Comparison of ENCODE assay signal across 8 cellular contexts in genomic region chr7:113289140-113289740, GRCh38.
A peak's percentile ranks its signal among the peaks of the same experiment; 100 is the strongest.
DNase-seq lines count a peak whose midpoint lies in the region; ATAC-seq and TF ChIP-seq lines count a peak whose summit lies in the region.

No MANE protein-coding gene starts in this region.

- H2AFZ ChIP-seq in DND-41 (ENCODE audit: low read depth, low read length) (no peak overlapping the region), Karpas-422 (ENCODE audit: low read length) (no peak overlapping the region)

- no peak for DNase-seq in DND-41
- peak; percentile 77 for DNase-seq in Karpas-422
- DNase-seq in WERI-Rb-1: peak; percentile 48
- DNase-seq in left colon: no peak
- no peak for DNase-seq in NCI-H2196 treated with DMSO at 0.1 percent for 48 hours (lab: John Stamatoyannopoulos, UW; ENCODE audit: unreplicated experiment)
- DNase-seq in activated CD4-positive, alpha-beta T cell treated with anti-CD3 and anti-CD28 coated beads, Interleukin-2, amount 50 U/mL, for 4 hours: no peak
- DNase-seq in lower lobe of right lung: no peak

- H3K9me3 ChIP-seq in DND-41 (ENCODE audit: insufficient read depth, low read length, severe bottlenecking) (no peaks in the 10 kb centered on the region), Karpas-422 (ENCODE audit: low read length) (no peaks in the 10 kb centered on the region), WERI-Rb-1 (ENCODE audit: severe bottlenecking) (no peaks in the 10 kb centered on the region), lower lobe of right lung (no peaks in the 10 kb centered on the region)

- H3K36me3 ChIP-seq in DND-41 (ENCODE audit: insufficient read depth, low read length): no peaks in the 10 kb centered on the region
- H3K36me3 ChIP-seq in Karpas-422 (ENCODE audit: insufficient read depth, low read length): no peaks in the 10 kb centered on the region
- no peaks in the 10 kb centered on the region for H3K36me3 ChIP-seq in WERI-Rb-1
- no peaks in the 10 kb centered on the region for H3K36me3 ChIP-seq in lower lobe of right lung

- no peak overlapping the region for H3K9ac ChIP-seq in DND-41 (ENCODE audit: low read depth, low read length)
- no peak overlapping the region for H3K9ac ChIP-seq in Karpas-422 (ENCODE audit: low read length)

- no peaks in the 10 kb centered on the region for H3K27me3 ChIP-seq in DND-41 (ENCODE audit: insufficient read depth, low read length, poor library complexity)
- no peaks in the 10 kb centered on the region for H3K27me3 ChIP-seq in Karpas-422 (ENCODE audit: low read length)
- no peaks in the 10 kb centered on the region for H3K27me3 ChIP-seq in WERI-Rb-1 (ENCODE audit: insufficient read depth, low read depth, severe bottlenecking)
- H3K27me3 ChIP-seq in lower lobe of right lung (ENCODE audit: low read depth): no peaks in the 10 kb centered on the region

- H3K27ac ChIP-seq in DND-41 (ENCODE audit: low read length) (no peak overlapping the region), Karpas-422 (ENCODE audit: low read length) (no peak overlapping the region), WERI-Rb-1 (no peak overlapping the region), lower lobe of right lung (no peak overlapping the region)

- intact Hi-C loops in left colon (cut with DNase I, micrococcal nuclease) (no loop called here), lower lobe of right lung (cut with DNase I) (no loop called here)

- ATAC-seq in DND-41 (ENCODE audit: insufficient read depth, low read depth) (no peak; the same call in 2 of the 3 replicates), GM21360 (IDR thresholded peaks at IDR 0.05; ENCODE audit: unreplicated experiment) (peak; percentile 73), left colon (peak; percentile 38), lower lobe of right lung (no peak)

- TF ChIP-seq CTCF in DND-41 (IDR thresholded peaks at IDR 0.05; ENCODE audit: borderline replicate concordance, extremely low read depth, low read length, poor library complexity, severe bottlenecking) (peak; percentile 58), WERI-Rb-1 (IDR thresholded peaks at IDR 0.05; ENCODE audit: low read depth, low read length) (peak; percentile 76), lower lobe of right lung (IDR thresholded peaks at IDR 0.05) (no peak)

- H3K4me2 ChIP-seq in DND-41 (ENCODE audit: insufficient read depth, low read length): no peak overlapping the region
- H3K4me2 ChIP-seq in Karpas-422 (ENCODE audit: low read depth, low read length, poor library complexity, severe bottlenecking): no peak overlapping the region

- no peaks in the 10 kb centered on the region for H3K4me1 ChIP-seq in DND-41 (ENCODE audit: insufficient read depth, low read length)
- no peaks in the 10 kb centered on the region for H3K4me1 ChIP-seq in Karpas-422 (ENCODE audit: low read length)
- no peaks in the 10 kb centered on the region for H3K4me1 ChIP-seq in lower lobe of right lung

- no peaks in the 10 kb centered on the region for H4K20me1 ChIP-seq in DND-41 (ENCODE audit: insufficient read depth, low read length)
- H4K20me1 ChIP-seq in Karpas-422 (ENCODE audit: insufficient read depth, low read depth, low read length): no peaks in the 10 kb centered on the region

- no peaks in the 10 kb centered on the region for H3K9me2 ChIP-seq in Karpas-422 (replicated peaks; ENCODE audit: insufficient read depth, low read length)

- H3K79me2 ChIP-seq in DND-41 (ENCODE audit: insufficient read depth, low read length) (no peaks in the 10 kb centered on the region), Karpas-422 (ENCODE audit: low read length) (no peaks in the 10 kb centered on the region)

- H3K4me3 ChIP-seq in DND-41 (ENCODE audit: low read depth in 1 of 2, low read length in 2 of 2) (no peak overlapping the region), Karpas-422 (ENCODE audit: low read length) (no peak overlapping the region), WERI-Rb-1 (ENCODE audit: low read depth, low read length) (no peak overlapping the region), lower lobe of right lung (no peak overlapping the region)

Comparison
In these comparisons a context has a peak if more than half of its experiments do, and no peak if none do; other contexts are left out.
1. ATAC-seq: peak in GM21360 (single experiment) and left colon (single experiment); none in DND-41 (single experiment) and lower lobe of right lung (0 of 2).
2. DNase-seq: peak in Karpas-422 (single experiment) and WERI-Rb-1 (single experiment); none in DND-41 (single experiment), left colon (0 of 2), NCI-H2196 treated with DMSO at 0.1 percent for 48 hours (single experiment), activated CD4-positive, alpha-beta T cell treated with anti-CD3 and anti-CD28 coated beads, Interleukin-2, amount 50 U/mL, for 4 hours (0 of 2) and lower lobe of right lung (single experiment).